Comparison of ENCODE assay signal across 8 cellular contexts in genomic region chr4:183407128-183407585, GRCh38.
DNase-seq lines count a peak whose midpoint lies in the region; ATAC-seq and TF ChIP-seq lines count a peak whose summit lies in the region.

No MANE protein-coding gene starts in this region.

- H3K4me1 ChIP-seq in RWPE2 (ENCODE audit: insufficient read depth, poor library complexity, severe bottlenecking) (no peaks in the 10 kb centered on the region), neuron (ENCODE audit: insufficient read depth, low read length) (peaks cover 8% of the 10 kb centered on the region)

- H3K27ac ChIP-seq in RWPE2 (ENCODE audit: poor library complexity, severe bottlenecking) (no peak overlapping the region), substantia nigra (ENCODE audit: low read depth, low read length, poor library complexity, severe bottlenecking) (peak overlapping the region; percentile 86)

- peak; percentile 96 for DNase-seq in ELF-1 (ENCODE audit: low read depth, low spot score)
- DNase-seq in GOT3 (lab: John Stamatoyannopoulos, UW), result peak; percentile 3
- no peak for DNase-seq in RWPE2 (ENCODE audit: low spot score)
- DNase-seq in activated gamma-delta T cell (lab: John Stamatoyannopoulos, UW), result peak; percentile 79
- DNase-seq in foreskin melanocyte, result peak; percentile 87
- peak in 48 of 49 donors; percentile 46 to 93 (median 84) for DNase-seq in substantia nigra (lab: John Stamatoyannopoulos, UW)

- peak overlapping the region; percentile 31 for H3K4me3 ChIP-seq in RWPE2 (ENCODE audit: severe bottlenecking)
- peak overlapping the region; percentile 66 for H3K4me3 ChIP-seq in neuron (ENCODE audit: low read length)

- no peaks in the 10 kb centered on the region for H3K36me3 ChIP-seq in RWPE2 (ENCODE audit: low read depth)
- H3K36me3 ChIP-seq in neuron (ENCODE audit: insufficient read depth, low read length), result no peaks in the 10 kb centered on the region

- no peaks in the 10 kb centered on the region for H3K27me3 ChIP-seq in RWPE2 (ENCODE audit: insufficient read depth, poor library complexity, severe bottlenecking)
- H3K27me3 ChIP-seq in neuron (ENCODE audit: insufficient read depth, low read length), result no peaks in the 10 kb centered on the region

- peak overlapping the region; percentile 99 for H2AFZ ChIP-seq in neuron (ENCODE audit: low read depth, low read length)

- peak; percentile 72 for ATAC-seq in RWPE2 (ENCODE audit: low read depth)

- peak; percentile 85 for TF ChIP-seq CTCF in LNCAP (IDR thresholded peaks at IDR 0.05)
- TF ChIP-seq CTCF in RWPE2 (IDR thresholded peaks at IDR 0.05; ENCODE audit: poor library complexity, severe bottlenecking), result peak; percentile 95

- H3K9me3 ChIP-seq in RWPE2 (ENCODE audit: severe bottlenecking) (no peaks in the 10 kb centered on the region), neuron (ENCODE audit: low read length) (no peaks in the 10 kb centered on the region)
